Comparison of ENCODE assay signal across 8 cellular contexts in the genomic region with DNA sequence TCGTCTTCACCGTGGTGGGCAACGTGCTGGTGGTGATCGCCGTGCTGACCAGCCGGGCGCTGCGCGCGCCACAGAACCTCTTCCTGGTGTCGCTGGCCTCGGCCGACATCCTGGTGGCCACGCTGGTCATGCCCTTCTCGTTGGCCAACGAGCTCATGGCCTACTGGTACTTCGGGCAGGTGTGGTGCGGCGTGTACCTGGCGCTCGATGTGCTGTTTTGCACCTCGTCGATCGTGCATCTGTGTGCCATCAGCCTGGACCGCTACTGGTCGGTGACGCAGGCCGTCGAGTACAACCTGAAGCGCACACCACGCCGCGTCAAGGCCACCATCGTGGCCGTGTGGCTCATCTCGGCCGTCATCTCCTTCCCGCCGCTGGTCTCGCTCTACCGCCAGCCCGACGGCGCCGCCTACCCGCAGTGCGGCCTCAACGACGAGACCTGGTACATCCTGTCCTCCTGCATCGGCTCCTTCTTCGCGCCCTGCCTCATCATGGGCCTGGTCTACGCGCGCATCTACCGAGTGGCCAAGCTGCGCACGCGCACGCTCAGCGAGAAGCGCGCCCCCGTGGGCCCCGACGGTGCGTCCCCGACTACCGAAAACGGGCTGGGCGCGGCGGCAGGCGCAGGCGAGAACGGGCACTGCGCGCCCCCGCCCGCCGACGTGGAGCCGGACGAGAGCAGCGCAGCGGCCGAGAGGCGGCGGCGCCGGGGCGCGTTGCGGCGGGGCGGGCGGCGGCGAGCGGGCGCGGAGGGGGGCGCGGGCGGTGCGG. TPM values are rescaled to one million over a fixed set of nuclear protein-coding genes. Genes with fewer than 3 reads are reported as not detected.
DNase-seq lines count a peak whose midpoint lies in the region; ATAC-seq and TF ChIP-seq lines count a peak whose summit lies in the region.

No MANE protein-coding gene starts in this region.

- no peak overlapping the region for H2BK15ac ChIP-seq in mesendoderm (replicated peaks; ENCODE audit: low read depth)

- peak overlapping the region; percentile 80 for H3K4me2 ChIP-seq in mesendoderm (ENCODE audit: low read length)

- H3K9me3 Mint-ChIP-seq in brain, result peaks cover 0 to 2% (median 2%) of the 10 kb centered on the region in 5 experiments

- DNase-seq in left ventricle myocardium inferior, result no peak
- DNase-seq in left cardiac atrium, result no peak
- peak; percentile 94 for DNase-seq in mesendoderm
- DNase-seq in vagina (ENCODE audit: extremely low spot score in 2 of 2), result no peak
- DNase-seq in activated gamma-delta T cell treated with Interleukin-2 at 50 U/mL for 16 hours, result no peak
- no peak for DNase-seq in GF-D8 (lab: John Stamatoyannopoulos, UW)

- peak overlapping the region; percentile 6 for H2BK120ac ChIP-seq in mesendoderm (ENCODE audit: low read depth, low read length)

- H3K9me3 ChIP-seq in left ventricle myocardium inferior (replicated peaks) (no peaks in the 10 kb centered on the region), vagina (no peaks in the 10 kb centered on the region)

- peak overlapping the region; percentile 90 for H3K56ac ChIP-seq in mesendoderm (ENCODE audit: low read length)

- no peaks in the 10 kb centered on the region for H3K36me3 Mint-ChIP-seq in brain

- no peak overlapping the region for H3K18ac ChIP-seq in mesendoderm (ENCODE audit: low read length)

- ATAC-seq in left cardiac atrium (no peak), HG03097 (IDR thresholded peaks at IDR 0.05; ENCODE audit: low FRiP score, unreplicated experiment) (no peak)

- H3K36me3 ChIP-seq in left ventricle myocardium inferior (no peaks in the 10 kb centered on the region), mesendoderm (ENCODE audit: control insufficient read depth, insufficient read depth, low read length) (no peaks in the 10 kb centered on the region), vagina (no peaks in the 10 kb centered on the region)

- peak overlapping the region; percentile 100 for H3K23ac ChIP-seq in mesendoderm (ENCODE audit: low read length)

- H3K27me3 Mint-ChIP-seq in brain, result peaks cover 29% of the 10 kb centered on the region

- no CpG with 5 or more reads among the region's 106 CpGs for WGBS in mesendoderm (ENCODE audit: extremely low coverage, insufficient coverage, low lambda C conversion rate)

- peak overlapping the region; percentile 63 for H3K27ac ChIP-seq in left ventricle myocardium inferior (replicated peaks)
- no peak overlapping the region for H3K27ac ChIP-seq in mesendoderm (ENCODE audit: low read depth, low read length)
- H3K27ac ChIP-seq in vagina, result peak overlapping the region; percentile 45

- H3K4me1 Mint-ChIP-seq in brain, result peaks cover 16% of the 10 kb centered on the region

- TF ChIP-seq POLR2A in vagina (IDR thresholded peaks at IDR 0.05), result no peak

- H2BK5ac ChIP-seq in mesendoderm (ENCODE audit: low read length), result peak overlapping the region; percentile 63

- H4K8ac ChIP-seq in mesendoderm (ENCODE audit: low read depth, low read length), result no peak overlapping the region

- intact Hi-C loops in left ventricle myocardium inferior (cut with micrococcal nuclease), result no loop called here
- intact Hi-C loops in left cardiac atrium (cut with DNase I), result loop anchor here in 1 of 2 donors (10.0 kb wide), 1 partner anchor 108 kb away; no protein-coding TSS in a partner anchor
- intact Hi-C loops in vagina (cut with DNase I), result loop anchor here (5.0 kb wide), 2 partner anchors 130 to 1095 kb away; no protein-coding TSS in a partner anchor

- H3K9ac ChIP-seq in mesendoderm (ENCODE audit: low read length), result peak overlapping the region; percentile 79

- peak overlapping the region; percentile 85 for H2AK5ac ChIP-seq in mesendoderm (ENCODE audit: low read length)

- peak overlapping the region in 4 of 5 experiments; percentile 60 to 87 (median 78) for H3K27ac Mint-ChIP-seq in brain

- H3K4me3 Mint-ChIP-seq in brain, result peak overlapping the region; percentile 88 to 91 (median 89)

- H3K4me1 ChIP-seq in left ventricle myocardium inferior (peaks cover 14% of the 10 kb centered on the region), mesendoderm (ENCODE audit: control insufficient read depth, low read depth, low read length) (peaks cover 11% of the 10 kb centered on the region), vagina (peaks cover 11% of the 10 kb centered on the region)

- no peaks in the 10 kb centered on the region for H3K79me2 ChIP-seq in mesendoderm (ENCODE audit: control insufficient read depth, insufficient read depth, low read length)

- TF ChIP-seq CTCF in left ventricle myocardium inferior (IDR thresholded peaks at IDR 0.05; ENCODE audit: borderline replicate concordance), result no peak
- peak in 1 of 2 experiments; percentile 21 for TF ChIP-seq CTCF in brain (conservative IDR thresholded peaks at IDR 0.05)
- TF ChIP-seq CTCF in vagina (IDR thresholded peaks at IDR 0.05), result no peak

- H3K4me3 ChIP-seq in left ventricle myocardium inferior, result peak overlapping the region; percentile 62
- peak overlapping the region; percentile 17 for H3K4me3 ChIP-seq in mesendoderm (ENCODE audit: low read length)
- H3K4me3 ChIP-seq in vagina, result peak overlapping the region; percentile 37 to 55

- H4K5ac ChIP-seq in mesendoderm (ENCODE audit: low read length), result no peak overlapping the region

- peaks cover 1% of the 10 kb centered on the region for H3K79me1 ChIP-seq in mesendoderm (ENCODE audit: low read length)

- H3K27me3 ChIP-seq in left ventricle myocardium inferior (ENCODE audit: low read depth), result peaks cover 79% of the 10 kb centered on the region
- H3K27me3 ChIP-seq in mesendoderm (ENCODE audit: insufficient read depth, low read length, poor library complexity), result no peaks in the 10 kb centered on the region
- no peaks in the 10 kb centered on the region for H3K27me3 ChIP-seq in vagina

- peak overlapping the region; percentile 4 for H3K4ac ChIP-seq in mesendoderm (ENCODE audit: low read depth, low read length)

RNA-seq across cellular contexts. Expression of gene ADRA2C, which starts 0.8 kb away (rescaled TPM):
- total RNA-seq in left ventricle myocardium inferior (4.5 TPM), left cardiac atrium (1 to 10 TPM; 6.8 TPM), vagina (17.2 TPM)
- 2.0 TPM for polyA plus RNA-seq in brain (ENCODE audit: insufficient read depth, low read depth, low replicate concordance)
- polyA plus RNA-seq in mesendoderm (2013, experiment 1 of 2), result 10.8 TPM
- polyA plus RNA-seq in mesendoderm (2013, experiment 2 of 2), result 10.5 TPM
